Comparison of ENCODE assay signal across 20 cellular contexts in the genomic region with DNA sequence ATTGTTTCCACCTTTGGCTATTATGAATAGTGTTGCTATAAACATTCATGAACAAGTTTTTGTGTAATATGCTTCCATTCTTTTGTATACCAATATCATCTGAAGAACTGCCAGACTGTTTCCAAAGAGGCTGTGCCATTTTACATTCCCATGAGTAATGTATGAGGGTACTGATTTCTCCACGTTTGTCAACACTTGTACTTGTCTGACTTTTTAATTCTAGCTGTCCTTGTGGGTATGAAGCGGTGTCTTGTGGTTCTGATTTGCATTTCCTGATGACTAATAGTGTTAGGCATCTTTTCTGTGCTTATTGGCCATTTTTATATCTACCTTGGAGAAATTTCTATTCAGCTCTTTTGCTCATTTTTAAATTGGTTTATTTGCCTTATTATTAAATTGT. TPM values are rescaled to one million over a fixed set of nuclear protein-coding genes. Genes with fewer than 3 reads are reported as not detected.
DNase-seq lines count a peak whose midpoint lies in the region; ATAC-seq lines count a peak whose summit lies in the region.
"Had no signal": no experiment of that assay in that cellular context is flagged by ENCODE, and none has a peak within 500 bp of the region (broad histone marks: within the 10 kb centered on the region; RNA-seq: fewer than 3 reads in every experiment).

No MANE protein-coding gene starts in this region.

- H3K36me3 Mint-ChIP-seq in activated T-helper 17 cell treated with anti-CD3 and anti-CD28 coated beads, Interleukin-2, amount 50 U/mL, for 72 hours (ENCODE audit: low read depth) = no peaks in the 10 kb centered on the region

- DNase-seq in EL (peak; percentile 10), LHCN-M2 (ENCODE audit: low read depth) (peak; percentile 20), kidney tubule cell (ENCODE audit: low spot score) (peak; percentile 23), superior temporal gyrus (ENCODE audit: extremely low spot score) (no peak), NOMO-1 treated with dmso at 0.1 percent for 144 hours (lab: John Stamatoyannopoulos, UW; ENCODE audit: unreplicated experiment) (no peak), HuH-7.5 (ENCODE audit: low spot score) (no peak)
- DNase-seq: AML-193; CD4-positive, alpha-beta T cell; GDM1; GOT3; MM.1S; NCI-H2029 treated with DMSO at 0.1 percent for 48 hours; NCI-H446 treated with DMSO at 0.1 percent for 48 hours; NCI-H526; NCI-H82; SHP77 treated with DMSO at 0.1 percent for 48 hours had no signal

- no peak overlapping the region for H3K4me3 Mint-ChIP-seq in activated T-helper 17 cell treated with anti-CD3 and anti-CD28 coated beads, Interleukin-2, amount 50 U/mL, for 72 hours
- H3K4me3 Mint-ChIP-seq: CD4-positive, alpha-beta T cell had no signal

- peaks cover 4% of the 10 kb centered on the region for H3K9me3 Mint-ChIP-seq in activated T-helper 17 cell treated with anti-CD3 and anti-CD28 coated beads, Interleukin-2, amount 50 U/mL, for 72 hours

- no peak overlapping the region for H3K27ac Mint-ChIP-seq in activated T-helper 17 cell treated with anti-CD3 and anti-CD28 coated beads, Interleukin-2, amount 50 U/mL, for 72 hours
- H3K27ac Mint-ChIP-seq: CD4-positive, alpha-beta T cell had no signal

- no peaks in the 10 kb centered on the region for H3K4me1 Mint-ChIP-seq in activated T-helper 17 cell treated with anti-CD3 and anti-CD28 coated beads, Interleukin-2, amount 50 U/mL, for 72 hours

- peak; percentile 26 for ATAC-seq in activated T-helper 17 cell treated with anti-CD3 and anti-CD28 coated beads, Interleukin-2, amount 50 U/mL, for 72 hours (replicated peaks)
- ATAC-seq: A549, GM12878, K562 had no signal

- H3K27me3 Mint-ChIP-seq in activated T-helper 17 cell treated with anti-CD3 and anti-CD28 coated beads, Interleukin-2, amount 50 U/mL, for 72 hours = peaks cover 18% of the 10 kb centered on the region

RNA-seq across cellular contexts. Expression of a gene that starts 52.8 kb away (rescaled TPM):
- 0.06 and 0.26 TPM in 2 replicates for total RNA-seq in LHCN-M2 (2014; rRNA removed)
- 0.16 TPM for polyA plus RNA-seq in LHCN-M2 (2012)
- total RNA-seq in activated T-helper 17 cell treated with anti-CD3 and anti-CD28 coated beads, Interleukin-2, amount 50 U/mL, for 72 hours = 1 to 10 TPM in 1 of 2 donors, under 1 TPM in 1; 0.42 to 1.0 TPM

Comparison
In these comparisons a context has a peak if more than half of its experiments do, and no peak if none do; other contexts are left out.
1. DNase-seq: peak in EL (single experiment), LHCN-M2 (single experiment) and kidney tubule cell (single experiment); none in superior temporal gyrus (single experiment), NOMO-1 treated with dmso at 0.1 percent for 144 hours (single experiment) and HuH-7.5 (single experiment).